Comparison of ENCODE assay signal across 19 cellular contexts in genomic region chr3:24533557-24534193, GRCh38. TPM values are rescaled to one million over a fixed set of nuclear protein-coding genes. Genes with fewer than 3 reads are reported as not detected.
A peak's percentile ranks its signal among the peaks of the same experiment; 100 is the strongest.
DNase-seq lines count a peak whose midpoint lies in the region; TF ChIP-seq lines count a peak whose summit lies in the region.
"Had no signal": no experiment of that assay in that cellular context is flagged by ENCODE, and none has a peak within 500 bp of the region (broad histone marks: within the 10 kb centered on the region; RNA-seq: fewer than 3 reads in every experiment).

No MANE protein-coding gene starts in this region.

- DNase-seq in NCI-H82 (lab: John Stamatoyannopoulos, UW) (peak; percentile 21), NCI-H82 treated with DMSO at 0.1 percent for 48 hours (lab: John Stamatoyannopoulos, UW; ENCODE audit: unreplicated experiment) (no peak), kidney epithelial cell (ENCODE audit: low read depth) (peak; percentile 54), renal cortical epithelial cell (ENCODE audit: low read depth) (peak; percentile 70), posterior vena cava (ENCODE audit: low spot score) (no peak), mesenchymal stem cell (no peak), dermis blood vessel endothelial cell (no peak)
- DNase-seq: CD4-positive, CD25-positive, alpha-beta regulatory T cell; Karpas-422; NCI-H1105 treated with DMSO at 0.1 percent for 48 hours; NCI-H146; NCI-H1930; NCI-H2107; NCI-H345; NCI-H510A treated with DMSO at 0.1 percent for 48 hours; SK-N-SH; SW 1271 had no signal

- no peak overlapping the region for H2BK15ac ChIP-seq in mesenchymal stem cell (ENCODE audit: low read depth, poor library complexity, severe bottlenecking)

- H3K4me1 ChIP-seq in mesenchymal stem cell (ENCODE audit: control insufficient read depth, insufficient read depth, low read depth, low read length): no peaks in the 10 kb centered on the region
- H3K4me1 ChIP-seq: BLaER1 had no signal

- H3K23ac ChIP-seq in mesenchymal stem cell (ENCODE audit: low read length in 2 of 2): no peak overlapping the region

- H3K18ac ChIP-seq in mesenchymal stem cell (ENCODE audit: low read depth in 1 of 2, low read length in 2 of 2): no peak overlapping the region

- 90% methylated on average over 9 of the region's 10 CpGs for WGBS in mesenchymal stem cell

- H2AK5ac ChIP-seq in mesenchymal stem cell (ENCODE audit: low read length, severe bottlenecking): no peak overlapping the region

- no peak overlapping the region for H3K4ac ChIP-seq in mesenchymal stem cell (ENCODE audit: low read depth in 1 of 2, low read length in 2 of 2)

- H3K9ac ChIP-seq in mesenchymal stem cell (ENCODE audit: low read length): no peak overlapping the region
- H3K9ac ChIP-seq: BLaER1, SK-N-SH had no signal

- H3K9me3 ChIP-seq in mesenchymal stem cell (ENCODE audit: control insufficient read depth, low read length): no peaks in the 10 kb centered on the region
- H3K9me3 ChIP-seq: BLaER1, SK-N-SH had no signal

- H3K27me3 ChIP-seq in kidney epithelial cell (ENCODE audit: control insufficient read depth, insufficient read depth, low read length) (no peaks in the 10 kb centered on the region), mesenchymal stem cell (ENCODE audit: control insufficient read depth in 1 of 2, insufficient read depth in 1 of 2, low read length in 2 of 2) (no peaks in the 10 kb centered on the region)
- H3K27me3 ChIP-seq: BLaER1 had no signal

- no peaks in the 10 kb centered on the region for H3K79me1 ChIP-seq in mesenchymal stem cell (replicated peaks; ENCODE audit: low read length, poor library complexity, severe bottlenecking)

- H2AFZ ChIP-seq in mesenchymal stem cell (ENCODE audit: low read depth, low read length): no peak overlapping the region

- H3K36me3 ChIP-seq in kidney epithelial cell (ENCODE audit: control insufficient read depth, insufficient read depth, low read length) (no peaks in the 10 kb centered on the region), mesenchymal stem cell (ENCODE audit: control insufficient read depth in 1 of 2, insufficient read depth in 2 of 2, low read depth in 1 of 2, low read length in 2 of 2) (no peaks in the 10 kb centered on the region)
- H3K36me3 ChIP-seq: BLaER1 had no signal

- H3K14ac ChIP-seq in mesenchymal stem cell (ENCODE audit: low read length in 2 of 2): no peak overlapping the region

- no peak overlapping the region for H2BK120ac ChIP-seq in mesenchymal stem cell (ENCODE audit: low read depth, low read length)

- H3K4me3 ChIP-seq in kidney epithelial cell (ENCODE audit: low read depth, low read length): no peak overlapping the region
- no peak overlapping the region for H3K4me3 ChIP-seq in mesenchymal stem cell (ENCODE audit: insufficient read depth in 1 of 2, low read depth in 1 of 2, low read length in 2 of 2)
- H3K4me3 ChIP-seq: BLaER1 had no signal

- H3K4me2 ChIP-seq in mesenchymal stem cell (ENCODE audit: low read length, poor library complexity, severe bottlenecking): no peak overlapping the region
- H3K4me2 ChIP-seq: BLaER1, SK-N-SH had no signal

- no peak for TF ChIP-seq CTCF in kidney epithelial cell (IDR thresholded peaks at IDR 0.05; ENCODE audit: insufficient read depth, low read length, poor library complexity, severe bottlenecking)

- H4K8ac ChIP-seq in mesenchymal stem cell (ENCODE audit: low read length): no peak overlapping the region

- peak overlapping the region in 1 of 2 experiments; percentile 49 for H2BK12ac ChIP-seq in mesenchymal stem cell (ENCODE audit: low read length in 2 of 2)

- no peak overlapping the region for H2BK5ac ChIP-seq in mesenchymal stem cell (ENCODE audit: low read depth, low read length, poor library complexity, severe bottlenecking)

- H4K91ac ChIP-seq in mesenchymal stem cell (ENCODE audit: low read length): no peak overlapping the region

- no peak overlapping the region for H3K27ac ChIP-seq in mesenchymal stem cell (ENCODE audit: low read length, poor library complexity, severe bottlenecking)
- H3K27ac ChIP-seq: BLaER1, HL-60 had no signal

- intact Hi-C loops in posterior vena cava (cut with DNase I): no loop called here

RNA-seq across cellular contexts. Expression of gene THRB, which starts 39.0 kb away (rescaled TPM):
- total RNA-seq in kidney epithelial cell (2.0 and 3.1 TPM in 2 replicates), renal cortical epithelial cell (11.8 and 46.1 TPM in 2 replicates), posterior vena cava (10 to 100 TPM; 25.0 to 32.5 TPM), dermis blood vessel endothelial cell (0.23 and 0.34 TPM in 2 replicates)
- polyA plus RNA-seq in mesenchymal stem cell (2013, experiment 1 of 2): 5.1 TPM
- polyA plus RNA-seq in mesenchymal stem cell (2013, experiment 2 of 2): 4.9 TPM
- polyA plus RNA-seq: CD4-positive, CD25-positive, alpha-beta regulatory T cell had no signal

Comparison
In these comparisons a context has a peak if more than half of its experiments do, and no peak if none do; other contexts are left out.
1. DNase-seq: peak in NCI-H82 (single experiment), kidney epithelial cell (single experiment) and renal cortical epithelial cell (single experiment); none in NCI-H82 treated with DMSO at 0.1 percent for 48 hours (single experiment), posterior vena cava (single experiment), mesenchymal stem cell (single experiment) and dermis blood vessel endothelial cell (single experiment).